Comparison of ENCODE assay signal across 33 cellular contexts in the genomic region with DNA sequence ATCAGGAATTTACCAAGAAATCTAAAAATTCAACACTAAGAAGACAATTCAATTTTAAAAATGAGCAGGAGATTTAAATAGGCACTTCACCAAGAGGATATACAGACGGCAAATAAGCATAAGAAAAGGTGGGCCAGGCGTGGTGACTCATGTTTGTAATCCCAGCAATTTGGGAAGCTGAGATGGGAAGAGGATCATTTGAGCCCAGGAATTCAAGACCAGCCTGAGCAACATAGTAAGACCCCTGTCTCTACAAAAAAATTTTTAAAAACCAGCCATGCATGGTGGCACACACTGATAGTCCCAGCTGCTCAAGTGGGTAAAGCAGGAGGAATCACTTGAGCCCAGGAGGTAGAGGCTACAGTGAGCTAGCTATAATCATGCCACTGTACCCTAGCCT. TPM values are rescaled to one million over a fixed set of nuclear protein-coding genes. Genes with fewer than 3 reads are reported as not detected.
"Had no signal": no experiment of that assay in that cellular context is flagged by ENCODE, and none has a peak within 500 bp of the region (broad histone marks: within the 10 kb centered on the region; RNA-seq: fewer than 3 reads in every experiment).

No MANE protein-coding gene starts in this region.

- H3K4me1 ChIP-seq: colonic mucosa, gastrocnemius medialis, left ventricle myocardium inferior, sigmoid colon, uterus had no signal

- H3K4me2 ChIP-seq: hepatocyte had no signal

- H3K27ac Mint-ChIP-seq: activated CD4-positive, alpha-beta memory T cell treated with anti-CD3 and anti-CD28 coated beads, Interleukin-2, amount 10 ng/mL, durations not matched to agents 7 days and 5 days; activated CD4-positive, alpha-beta T cell treated with anti-CD3 and anti-CD28 coated beads, Interleukin-2, amount 10 ng/mL, durations not matched to agents 7 days and 5 days; activated naive CD8-positive, alpha-beta T cell; activated T-cell treated with anti-CD3 and anti-CD28 coated beads, Interleukin-2, amount 50 U/mL, for 72 hours; nephron progenitor cell; stimulated activated memory B cell treated with anti-CD40 and anti-IgM and Interleukin-4, amounts not matched to agents 10 μg/mL and 1 μg/mL and 100 μg/mL, for 72 hours; stimulated activated naive CD8-positive, alpha-beta T cell treated with anti-CD3 and anti-CD28 coated beads, Interleukin-15, amount 100 ng/mL, for 72 hours; T-helper 17 cell; type B pancreatic cell had no signal

- H3K36me3 ChIP-seq: colonic mucosa, gastrocnemius medialis, left ventricle myocardium inferior, neutrophil, sigmoid colon, uterus had no signal

- H3K79me2 ChIP-seq: hepatocyte had no signal

- H3K27me3 Mint-ChIP-seq: stimulated activated memory B cell treated with anti-CD40 and anti-IgM and Interleukin-4, amounts not matched to agents 10 μg/mL and 1 μg/mL and 100 μg/mL, for 72 hours; stimulated activated naive CD8-positive, alpha-beta T cell treated with anti-CD3 and anti-CD28 coated beads, Interleukin-15, amount 100 ng/mL, for 72 hours; type B pancreatic cell had no signal

- H3K9me3 Mint-ChIP-seq: activated CD4-positive, alpha-beta T cell treated with anti-CD3 and anti-CD28 coated beads, Interleukin-2, amount 10 ng/mL, durations not matched to agents 7 days and 5 days had no signal

- ATAC-seq: activated T-cell treated with anti-CD3 and anti-CD28 coated beads, Interleukin-2, amount 50 U/mL, for 72 hours; gastrocnemius medialis; stimulated activated memory B cell treated with anti-CD40 and anti-IgM and Interleukin-4, amounts not matched to agents 10 μg/mL and 1 μg/mL and 100 μg/mL, for 72 hours; stimulated activated naive CD8-positive, alpha-beta T cell treated with anti-CD3 and anti-CD28 coated beads, Interleukin-15, amount 100 ng/mL, for 72 hours; T-helper 17 cell had no signal

- H3K9me3 ChIP-seq: colonic mucosa, gastrocnemius medialis, neutrophil, uterus had no signal

- H2AFZ ChIP-seq: hepatocyte had no signal

- H3K27me3 ChIP-seq: colonic mucosa, gastrocnemius medialis, hepatocyte, neutrophil, sigmoid colon, uterus had no signal

- H3K4me3 Mint-ChIP-seq: activated CD4-positive, alpha-beta memory T cell treated with anti-CD3 and anti-CD28 coated beads, Interleukin-2, amount 10 ng/mL, durations not matched to agents 7 days and 5 days; activated CD4-positive, alpha-beta T cell treated with anti-CD3 and anti-CD28 coated beads, Interleukin-2, amount 10 ng/mL, durations not matched to agents 7 days and 5 days; activated naive CD8-positive, alpha-beta T cell; activated T-cell treated with anti-CD3 and anti-CD28 coated beads, Interleukin-2, amount 50 U/mL, for 72 hours; nephron progenitor cell; stimulated activated memory B cell treated with anti-CD40 and anti-IgM and Interleukin-4, amounts not matched to agents 10 μg/mL and 1 μg/mL and 100 μg/mL, for 72 hours; stimulated activated naive CD8-positive, alpha-beta T cell treated with anti-CD3 and anti-CD28 coated beads, Interleukin-15, amount 100 ng/mL, for 72 hours; T-helper 17 cell; type B pancreatic cell had no signal

- H3K27ac ChIP-seq: colonic mucosa, gastrocnemius medialis, hepatocyte, left ventricle myocardium inferior, neutrophil, sigmoid colon, uterus had no signal

- H3K4me3 ChIP-seq: colonic mucosa, gastrocnemius medialis, hepatocyte, left ventricle myocardium inferior, sigmoid colon, uterus had no signal

- H3K36me3 Mint-ChIP-seq: stimulated activated memory B cell treated with anti-CD40 and anti-IgM and Interleukin-4, amounts not matched to agents 10 μg/mL and 1 μg/mL and 100 μg/mL, for 72 hours had no signal

- DNase-seq: activated CD4-positive, alpha-beta memory T cell treated with anti-CD3 and anti-CD28 coated beads, Interleukin-2, amount 10 ng/mL, durations not matched to agents 7 days and 5 days; activated CD4-positive, alpha-beta T cell treated with anti-CD3 and anti-CD28 coated beads for 1 hour; activated CD4-positive, alpha-beta T cell treated with anti-CD3 and anti-CD28 coated beads, Interleukin-2, amount 10 ng/mL, durations not matched to agents 7 days and 5 days; activated effector memory CD4-positive, alpha-beta T cell treated with Interleukin-2 at 50 U/mL for 16 hours; activated naive CD4-positive, alpha-beta T cell treated with Interleukin-2 at 50 U/mL for 16 hours; activated T-cell treated with anti-CD3 and anti-CD28 coated beads, Interleukin-2, amount 50 U/mL, for 72 hours; anterior cingulate cortex; cerebellar nuclear complex; colonic mucosa; effector memory CD4-positive, alpha-beta T cell; erythroblast; gastrocnemius medialis; left ventricle myocardium inferior; nephron progenitor cell; sigmoid colon; small intestine; stimulated activated CD4-positive, alpha-beta T cell treated with anti-CD3 and anti-CD28 coated beads, Interleukin-1b, Interleukin-23, amount 100 ng/mL, for 48 hours; stimulated activated CD4-positive, alpha-beta T cell treated with anti-CD3 and anti-CD28 coated beads, Interleukin-4, amount 100 ng/mL, for 4 hours; stimulated activated CD8-positive, alpha-beta memory T cell treated with anti-CD3 and anti-CD28 coated beads, Interleukin-4, amount 100 ng/mL, for 48 hours; stimulated activated naive CD8-positive, alpha-beta T cell treated with anti-CD3 and anti-CD28 coated beads, Interleukin-15, amount 100 ng/mL, for 72 hours; substantia nigra; T-helper 17 cell; T1000; uterus had no signal

- H3K4me1 Mint-ChIP-seq: activated CD4-positive, alpha-beta memory T cell treated with anti-CD3 and anti-CD28 coated beads, Interleukin-2, amount 10 ng/mL, durations not matched to agents 7 days and 5 days; activated CD4-positive, alpha-beta T cell treated with anti-CD3 and anti-CD28 coated beads, Interleukin-2, amount 10 ng/mL, durations not matched to agents 7 days and 5 days; nephron progenitor cell; stimulated activated naive CD8-positive, alpha-beta T cell treated with anti-CD3 and anti-CD28 coated beads, Interleukin-15, amount 100 ng/mL, for 72 hours; T-helper 17 cell had no signal

RNA-seq across cellular contexts. Expression of a gene that starts 3.5 kb away (rescaled TPM):
- total RNA-seq: activated CD4-positive, alpha-beta memory T cell treated with anti-CD3 and anti-CD28 coated beads, Interleukin-2, amount 10 ng/mL, durations not matched to agents 7 days and 5 days; activated CD4-positive, alpha-beta T cell treated with anti-CD3 and anti-CD28 coated beads, Interleukin-2, amount 10 ng/mL, durations not matched to agents 7 days and 5 days; activated T-cell treated with anti-CD3 and anti-CD28 coated beads, Interleukin-2, amount 50 U/mL, for 72 hours; colonic mucosa; dermis microvascular lymphatic vessel endothelial cell; left ventricle myocardium inferior; lung microvascular endothelial cell; osteocyte; posterior vena cava; sigmoid colon; T-helper 17 cell; uterus had no signal
